10 cellular contexts compared by ENCODE assay signal in genomic region chr16:86166414-86166813, GRCh38.
"Had no signal": no experiment of that assay in that cellular context is flagged by ENCODE, and none has a peak within 500 bp of the region (broad histone marks: within the 10 kb centered on the region; RNA-seq: fewer than 3 reads in every experiment).

No MANE protein-coding gene starts in this region.

- H3K4me2 ChIP-seq: GM23338 had no signal

- H3K36me3 ChIP-seq: HAP-1 had no signal

- H3K27ac Mint-ChIP-seq: GM23338, H9, HFFc6 had no signal

- H3K9me3 ChIP-seq: HAP-1 had no signal

- H3K4me3 Mint-ChIP-seq: GM23338, H9, HFFc6 had no signal

- H3K4me1 ChIP-seq: HAP-1 had no signal

- FAIRE-seq: H1, H54 had no signal

- ATAC-seq: GM23338, HCT116 had no signal

- H3K9ac ChIP-seq: GM23248 had no signal

- H3K4me3 ChIP-seq: GM23248, GM23338, HAP-1 had no signal

- DNase-seq: H7, H9, HCEC 1CT had no signal

- H2AFZ ChIP-seq: GM23248, GM23338 had no signal

- H3K4me1 Mint-ChIP-seq: GM23338, H9 had no signal

- H3K27ac ChIP-seq: GM23248 had no signal
